In the genomic region with DNA sequence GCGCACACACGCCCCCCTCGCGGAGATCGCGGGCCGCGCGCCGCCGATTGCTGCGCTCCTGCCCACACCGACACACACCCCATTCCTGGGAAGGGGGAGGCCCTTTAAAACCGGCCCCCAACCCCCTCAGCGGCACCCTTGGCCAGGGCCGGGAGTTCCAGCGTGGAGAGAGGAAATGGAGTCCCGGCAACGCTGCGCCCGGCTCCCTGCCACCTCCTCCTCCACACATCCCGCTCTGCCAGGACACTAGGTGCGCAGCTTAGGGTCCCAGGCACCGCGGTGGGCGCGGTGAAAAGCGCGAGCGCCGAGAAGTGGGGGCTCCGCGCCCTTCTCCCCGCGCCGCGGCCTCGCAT, we compare ENCODE assay signal across 9 cellular contexts. TPM values are rescaled to one million over a fixed set of nuclear protein-coding genes. Genes with fewer than 3 reads are reported as not detected.
DNase-seq lines count a peak whose midpoint lies in the region; ATAC-seq lines count a peak whose summit lies in the region.
"Had no signal": no experiment of that assay in that cellular context is flagged by ENCODE, and none has a peak within 500 bp of the region (broad histone marks: within the 10 kb centered on the region; RNA-seq: fewer than 3 reads in every experiment).

No MANE protein-coding gene starts in this region.

- peaks cover 19% of the 10 kb centered on the region for H3K4me1 ChIP-seq in iPS-15b (ENCODE audit: control insufficient read depth, insufficient read depth, low read length)

- no peaks in the 10 kb centered on the region for H3K9me3 Mint-ChIP-seq in activated T-helper 2 cell treated with anti-CD3 and anti-CD28 coated beads, Interferon-gamma antibody, Interleukin-2, Interleukin-4, amounts not matched to agents 10 μg/mL and 5 μg/mL and 100 μg/mL, durations not matched to agents 14 hours and 24 hours and 36 hours
- H3K9me3 Mint-ChIP-seq in stimulated activated naive B cell treated with anti-CD40 and anti-IgM and Interleukin-4, amounts not matched to agents 10 μg/mL and 1 μg/mL and 100 μg/mL, for 72 hours: no peaks in the 10 kb centered on the region

- peak overlapping the region; percentile 47 for H3K9ac ChIP-seq in iPS-15b (ENCODE audit: low read depth, low read length)

- no peaks in the 10 kb centered on the region for H3K9me3 ChIP-seq in iPS-15b (ENCODE audit: control insufficient read depth, insufficient read depth, low read length)

- H3K36me3 ChIP-seq in iPS-15b (ENCODE audit: control insufficient read depth, insufficient read depth, low read length): no peaks in the 10 kb centered on the region

- peaks cover 6% of the 10 kb centered on the region for H3K4me1 Mint-ChIP-seq in activated T-helper 2 cell treated with anti-CD3 and anti-CD28 coated beads, Interferon-gamma antibody, Interleukin-2, Interleukin-4, amounts not matched to agents 10 μg/mL and 5 μg/mL and 100 μg/mL, durations not matched to agents 14 hours and 24 hours and 36 hours (ENCODE audit: low read depth)
- H3K4me1 Mint-ChIP-seq in stimulated activated naive B cell treated with anti-CD40 and anti-IgM and Interleukin-4, amounts not matched to agents 10 μg/mL and 1 μg/mL and 100 μg/mL, for 72 hours: peaks cover 12 to 24% of the 10 kb centered on the region in 2 donors

- peak overlapping the region; percentile 87 for H3K4me3 ChIP-seq in iPS-15b (ENCODE audit: low read depth, low read length)

- intact Hi-C loops in activated T-helper 2 cell treated with anti-CD3 and anti-CD28 coated beads, Interferon-gamma antibody, Interleukin-2, Interleukin-4, amounts not matched to agents 10 μg/mL and 5 μg/mL and 100 μg/mL, durations not matched to agents 14 hours and 24 hours and 36 hours (cut with micrococcal nuclease): loop anchor here (5.0 to 10.0 kb wide), 4 partner anchors 61 to 891 kb away; a partner anchor contains a TSS

- peak overlapping the region; percentile 82 for H3K4me3 Mint-ChIP-seq in activated T-helper 2 cell treated with anti-CD3 and anti-CD28 coated beads, Interferon-gamma antibody, Interleukin-2, Interleukin-4, amounts not matched to agents 10 μg/mL and 5 μg/mL and 100 μg/mL, durations not matched to agents 14 hours and 24 hours and 36 hours (ENCODE audit: low read depth)
- peak overlapping the region; percentile 83 to 86 for H3K4me3 Mint-ChIP-seq in stimulated activated naive B cell treated with anti-CD40 and anti-IgM and Interleukin-4, amounts not matched to agents 10 μg/mL and 1 μg/mL and 100 μg/mL, for 72 hours

- H3K27me3 Mint-ChIP-seq in activated T-helper 2 cell treated with anti-CD3 and anti-CD28 coated beads, Interferon-gamma antibody, Interleukin-2, Interleukin-4, amounts not matched to agents 10 μg/mL and 5 μg/mL and 100 μg/mL, durations not matched to agents 14 hours and 24 hours and 36 hours (ENCODE audit: low read depth): peaks cover 17% of the 10 kb centered on the region
- H3K27me3 Mint-ChIP-seq in stimulated activated naive B cell treated with anti-CD40 and anti-IgM and Interleukin-4, amounts not matched to agents 10 μg/mL and 1 μg/mL and 100 μg/mL, for 72 hours: peaks cover 9 to 26% of the 10 kb centered on the region in 2 donors

- ATAC-seq in HG03066 (IDR thresholded peaks at IDR 0.05; ENCODE audit: low read depth, unreplicated experiment): peak; percentile 8
- peak; percentile 14 to 18 for ATAC-seq in stimulated activated naive B cell treated with anti-CD40 and anti-IgM and Interleukin-4, amounts not matched to agents 10 μg/mL and 1 μg/mL and 100 μg/mL, for 72 hours (replicated peaks)

- H3K27me3 ChIP-seq in iPS-15b (ENCODE audit: control insufficient read depth, insufficient read depth, low read length): no peaks in the 10 kb centered on the region

- peak in 2 of 3 experiments; percentile 4 to 9 for DNase-seq in stimulated activated CD4-positive, alpha-beta T cell treated with anti-CD3 and anti-CD28 coated beads, TNF-alpha, amount 100 ng/mL, for 4 hours (ENCODE audit: low read depth in 3 of 3)
- DNase-seq in stimulated activated CD4-positive, alpha-beta T cell treated with anti-CD3 and anti-CD28 coated beads, Interleukin-1b, Interleukin-23, amount 100 ng/mL, for 48 hours: no peak
- peak; percentile 18 for DNase-seq in activated T-helper 2 cell treated with anti-CD3 and anti-CD28 coated beads, Interferon-gamma antibody, Interleukin-2, Interleukin-4, amounts not matched to agents 10 μg/mL and 5 μg/mL and 100 μg/mL, durations not matched to agents 14 hours and 24 hours and 36 hours (ENCODE audit: low spot score)
- DNase-seq in stimulated activated naive B cell treated with anti-CD40 and anti-IgM and Interleukin-4, amounts not matched to agents 10 μg/mL and 1 μg/mL and 100 μg/mL, for 72 hours: no peak
- no peak for DNase-seq in NCI-H524 treated with DMSO at 0.1 percent for 48 hours (lab: John Stamatoyannopoulos, UW)
- DNase-seq in NCI-H2107 treated with DMSO at 0.1 percent for 48 hours (lab: John Stamatoyannopoulos, UW; ENCODE audit: unreplicated experiment): no peak

- no peak overlapping the region for H3K27ac Mint-ChIP-seq in activated T-helper 2 cell treated with anti-CD3 and anti-CD28 coated beads, Interferon-gamma antibody, Interleukin-2, Interleukin-4, amounts not matched to agents 10 μg/mL and 5 μg/mL and 100 μg/mL, durations not matched to agents 14 hours and 24 hours and 36 hours
- H3K27ac Mint-ChIP-seq in stimulated activated naive B cell treated with anti-CD40 and anti-IgM and Interleukin-4, amounts not matched to agents 10 μg/mL and 1 μg/mL and 100 μg/mL, for 72 hours: no peak overlapping the region

- H3K36me3 Mint-ChIP-seq in activated T-helper 2 cell treated with anti-CD3 and anti-CD28 coated beads, Interferon-gamma antibody, Interleukin-2, Interleukin-4, amounts not matched to agents 10 μg/mL and 5 μg/mL and 100 μg/mL, durations not matched to agents 14 hours and 24 hours and 36 hours (ENCODE audit: low read depth): no peaks in the 10 kb centered on the region
- no peaks in the 10 kb centered on the region for H3K36me3 Mint-ChIP-seq in stimulated activated naive B cell treated with anti-CD40 and anti-IgM and Interleukin-4, amounts not matched to agents 10 μg/mL and 1 μg/mL and 100 μg/mL, for 72 hours

RNA-seq across cellular contexts. Expression of a gene that starts 0.4 kb away (rescaled TPM):
- total RNA-seq in activated T-helper 2 cell treated with anti-CD3 and anti-CD28 coated beads, Interferon-gamma antibody, Interleukin-2, Interleukin-4, amounts not matched to agents 10 μg/mL and 5 μg/mL and 100 μg/mL, durations not matched to agents 14 hours and 24 hours and 36 hours: 1.6 and 2.8 TPM in 2 replicates

RNA-seq across cellular contexts. Expression of a gene that starts 49.7 kb away (rescaled TPM):
- total RNA-seq in activated T-helper 2 cell treated with anti-CD3 and anti-CD28 coated beads, Interferon-gamma antibody, Interleukin-2, Interleukin-4, amounts not matched to agents 10 μg/mL and 5 μg/mL and 100 μg/mL, durations not matched to agents 14 hours and 24 hours and 36 hours: not detected in 2 replicates
- total RNA-seq: myocyte had no signal

Comparison
In these comparisons a context has a peak if more than half of its experiments do, and no peak if none do; other contexts are left out.
1. DNase-seq: peak in stimulated activated CD4-positive, alpha-beta T cell treated with anti-CD3 and anti-CD28 coated beads, TNF-alpha, amount 100 ng/mL, for 4 hours (2 of 3) and activated T-helper 2 cell treated with anti-CD3 and anti-CD28 coated beads, Interferon-gamma antibody, Interleukin-2, Interleukin-4, amounts not matched to agents 10 μg/mL and 5 μg/mL and 100 μg/mL, durations not matched to agents 14 hours and 24 hours and 36 hours (single experiment); none in stimulated activated CD4-positive, alpha-beta T cell treated with anti-CD3 and anti-CD28 coated beads, Interleukin-1b, Interleukin-23, amount 100 ng/mL, for 48 hours (single experiment), stimulated activated naive B cell treated with anti-CD40 and anti-IgM and Interleukin-4, amounts not matched to agents 10 μg/mL and 1 μg/mL and 100 μg/mL, for 72 hours (single experiment), NCI-H524 treated with DMSO at 0.1 percent for 48 hours (single experiment) and NCI-H2107 treated with DMSO at 0.1 percent for 48 hours (single experiment).